Comparison of ENCODE assay signal across 32 cellular contexts in the genomic region with DNA sequence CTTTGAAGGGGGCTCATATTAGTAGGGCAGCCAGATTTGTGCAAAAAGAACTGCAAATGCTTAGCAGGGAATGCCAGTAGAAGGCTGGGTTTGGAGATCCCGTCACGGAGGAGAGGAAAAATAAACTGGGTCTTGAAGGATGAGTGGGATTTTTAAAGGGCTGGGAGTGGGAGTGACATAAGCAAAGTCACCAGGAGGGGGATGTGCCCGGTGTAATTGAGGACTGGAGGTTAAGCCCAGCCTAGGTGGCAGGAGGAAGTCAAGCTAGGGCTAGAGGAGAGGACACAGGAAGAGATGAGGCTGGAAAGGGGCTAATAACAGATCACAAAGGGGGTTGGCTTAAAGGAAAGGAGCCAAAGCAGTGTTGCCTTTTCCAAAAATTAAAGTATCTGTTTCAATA. TPM values are rescaled to one million over a fixed set of nuclear protein-coding genes. Genes with fewer than 3 reads are reported as not detected.
"Had no signal": no experiment of that assay in that cellular context is flagged by ENCODE, and none has a peak within 500 bp of the region (broad histone marks: within the 10 kb centered on the region; RNA-seq: fewer than 3 reads in every experiment).

No MANE protein-coding gene starts in this region.

- H3K27ac ChIP-seq: colonic mucosa, coronary artery, dorsolateral prefrontal cortex, epithelial cell of prostate, esophagus muscularis mucosa, esophagus squamous epithelium, foreskin keratinocyte, gastrocnemius medialis, gastroesophageal sphincter, heart left ventricle, heart right ventricle had no signal

- ATAC-seq: effector memory CD8-positive, alpha-beta T cell; esophagus mucosa; foreskin keratinocyte; gastrocnemius medialis; gastroesophageal sphincter; heart left ventricle; heart right ventricle had no signal

- H3K9me3 ChIP-seq: colonic mucosa, esophagus muscularis mucosa, esophagus squamous epithelium, gastrocnemius medialis, gastroesophageal sphincter, heart left ventricle, heart right ventricle had no signal

- H3K4me3 Mint-ChIP-seq: dendritic cell treated with granulocyte-macrophage colony-stimulating factor and Interleukin-4, amounts not matched to agents 40 ng/mL and 50 ng/mL, for 4 days; effector memory CD8-positive, alpha-beta T cell; endodermal cell had no signal

- H3K27me3 ChIP-seq: colonic mucosa, dorsolateral prefrontal cortex, esophagus muscularis mucosa, esophagus squamous epithelium, gastrocnemius medialis, gastroesophageal sphincter, heart left ventricle had no signal

- H3K36me3 ChIP-seq: colonic mucosa, esophagus muscularis mucosa, esophagus squamous epithelium, gastrocnemius medialis, gastroesophageal sphincter, heart left ventricle, heart right ventricle had no signal

- H3K4me1 Mint-ChIP-seq: endodermal cell had no signal

- H3K4me3 ChIP-seq: colonic mucosa, coronary artery, dorsolateral prefrontal cortex, esophagus muscularis mucosa, esophagus squamous epithelium, gastrocnemius medialis, gastroesophageal sphincter, heart left ventricle, heart right ventricle had no signal

- DNase-seq: colonic mucosa; cortex of kidney; dermis blood vessel endothelial cell; dorsolateral prefrontal cortex; effector CD4-positive, alpha-beta T cell; effector CD8-positive, alpha-beta T cell; effector memory CD4-positive, alpha-beta T cell; effector memory CD8-positive, alpha-beta T cell; endodermal cell; erythroblast; esophagus squamous epithelium; foreskin fibroblast; foreskin keratinocyte; foreskin melanocyte; gastrocnemius medialis; glutamatergic neuron; head of caudate nucleus; heart left ventricle; heart right ventricle had no signal

- H3K27ac Mint-ChIP-seq: dendritic cell treated with granulocyte-macrophage colony-stimulating factor and Interleukin-4, amounts not matched to agents 40 ng/mL and 50 ng/mL, for 4 days; effector memory CD8-positive, alpha-beta T cell; endodermal cell had no signal

- H3K9me3 Mint-ChIP-seq: dendritic cell treated with granulocyte-macrophage colony-stimulating factor and Interleukin-4, amounts not matched to agents 40 ng/mL and 50 ng/mL, for 4 days; effector memory CD8-positive, alpha-beta T cell had no signal

- H3K4me1 ChIP-seq: colonic mucosa, esophagus muscularis mucosa, esophagus squamous epithelium, foreskin keratinocyte, gastrocnemius medialis, gastroesophageal sphincter, heart left ventricle, heart right ventricle had no signal

- FAIRE-seq: colon, endometrium, endothelial cell of umbilical vein, frontal cortex had no signal

RNA-seq across cellular contexts. Expression of a gene that starts 26.4 kb away (rescaled TPM):
- total RNA-seq: colonic mucosa, dermis blood vessel endothelial cell, dermis microvascular lymphatic vessel endothelial cell, endothelial cell of umbilical vein, epithelial cell of proximal tubule, esophagus muscularis mucosa, gastroesophageal sphincter, glomerular endothelial cell had no signal
